ENCODE assay signal across 19 cellular contexts in genomic region chr16:27695161-27695560, GRCh38.
DNase-seq lines count a peak whose midpoint lies in the region; ATAC-seq, FAIRE-seq and TF ChIP-seq lines count a peak whose summit lies in the region.
"Had no signal": no experiment of that assay in that cellular context is flagged by ENCODE, and none has a peak within 500 bp of the region (broad histone marks: within the 10 kb centered on the region; RNA-seq: fewer than 3 reads in every experiment).

No MANE protein-coding gene starts in this region.

- no peak for TF ChIP-seq CTCF in kidney (IDR thresholded peaks at IDR 0.05; ENCODE audit: borderline replicate concordance, extremely low read depth, insufficient read depth)
- TF ChIP-seq CTCF in psoas muscle (IDR thresholded peaks at IDR 0.05) = no peak

- H3K9me3 ChIP-seq in kidney (ENCODE audit: control insufficient read depth in 1 of 2, low read length in 2 of 2) = no peaks in the 10 kb centered on the region
- H3K9me3 ChIP-seq in psoas muscle = no peaks in the 10 kb centered on the region
- H3K9me3 ChIP-seq: BLaER1 had no signal

- H3K27me3 ChIP-seq in psoas muscle (ENCODE audit: insufficient read depth in 3 of 3, low read length in 2 of 3) = no peaks in the 10 kb centered on the region
- H3K27me3 ChIP-seq: BLaER1 had no signal

- ATAC-seq in activated naive CD4-positive, alpha-beta T cell treated with anti-CD3 and anti-CD28 coated beads, Interleukin-2, amount 50 U/mL, for 72 hours = no peak
- no peak for ATAC-seq in psoas muscle
- ATAC-seq: CD8-positive, alpha-beta T cell; GM12878; HCT116 had no signal

- H3K9ac ChIP-seq in kidney (ENCODE audit: low read length in 2 of 2) = no peak overlapping the region
- H3K9ac ChIP-seq: BLaER1 had no signal

- DNase-seq in activated naive CD4-positive, alpha-beta T cell treated with anti-CD3 and anti-CD28 coated beads, Interleukin-2, amount 50 U/mL, for 72 hours (ENCODE audit: low spot score in 2 of 2) = no peak
- DNase-seq in activated naive CD4-positive, alpha-beta T cell treated with anti-CD3 and anti-CD28 coated beads for 36 hours = no peak
- peak; percentile 14 for DNase-seq in kidney
- DNase-seq in posterior vena cava (ENCODE audit: low spot score) = peak; percentile 69
- no peak for DNase-seq in stimulated activated CD4-positive, alpha-beta T cell treated with anti-CD3 and anti-CD28 coated beads, Interleukin-2, amount 100 ng/mL, for 48 hours
- no peak for DNase-seq in GDM1 (lab: John Stamatoyannopoulos, UW)
- DNase-seq in psoas muscle = no peak
- DNase-seq: Calu3; CD8-positive, alpha-beta T cell; DMS79 treated with DMSO at 0.1 percent for 48 hours; GOT3; H7; HFFc6 had no signal

- intact Hi-C loops in activated naive CD4-positive, alpha-beta T cell treated with anti-CD3 and anti-CD28 coated beads for 36 hours (cut with micrococcal nuclease) = no loop called here
- intact Hi-C loops in kidney (cut with DNase I) (no loop called here), posterior vena cava (cut with DNase I) (no loop called here), psoas muscle (cut with DNase I) (no loop called here)

- no peaks in the 10 kb centered on the region for H3K27me3 Mint-ChIP-seq in activated naive CD4-positive, alpha-beta T cell treated with anti-CD3 and anti-CD28 coated beads for 36 hours (ENCODE audit: low read depth)

- no peaks in the 10 kb centered on the region for H3K4me1 Mint-ChIP-seq in activated naive CD4-positive, alpha-beta T cell treated with anti-CD3 and anti-CD28 coated beads for 36 hours (ENCODE audit: low read depth)
- H3K4me1 Mint-ChIP-seq: CD14-positive monocyte had no signal

- H3K4me3 Mint-ChIP-seq in activated naive CD4-positive, alpha-beta T cell treated with anti-CD3 and anti-CD28 coated beads for 36 hours = no peak overlapping the region
- H3K4me3 Mint-ChIP-seq: CD14-positive monocyte; CD8-positive, alpha-beta T cell; HFFc6 had no signal

- H3K4me1 ChIP-seq in kidney (ENCODE audit: control insufficient read depth in 1 of 2, insufficient read depth in 1 of 2, low read depth in 1 of 2, low read length in 2 of 2) (no peaks in the 10 kb centered on the region), psoas muscle (no peaks in the 10 kb centered on the region)
- H3K4me1 ChIP-seq: BLaER1 had no signal

- peaks cover 5 to 7% of the 10 kb centered on the region in 2 donors for H3K36me3 ChIP-seq in kidney (ENCODE audit: control insufficient read depth in 1 of 2, insufficient read depth in 2 of 2, low read length in 2 of 2)
- H3K36me3 ChIP-seq in psoas muscle (ENCODE audit: insufficient read depth in 1 of 2, low read depth in 1 of 2) = peaks cover 0 to 13% of the 10 kb centered on the region in 2 donors

- no peaks in the 10 kb centered on the region for H3K9me3 Mint-ChIP-seq in activated naive CD4-positive, alpha-beta T cell treated with anti-CD3 and anti-CD28 coated beads, Interleukin-2, amount 50 U/mL, for 72 hours
- no peaks in the 10 kb centered on the region for H3K9me3 Mint-ChIP-seq in activated naive CD4-positive, alpha-beta T cell treated with anti-CD3 and anti-CD28 coated beads for 36 hours
- H3K9me3 Mint-ChIP-seq: HFFc6 had no signal

- CTCF ChIA-PET in activated naive CD4-positive, alpha-beta T cell treated with anti-CD3 and anti-CD28 coated beads for 36 hours (lab: Charles Lee) = no interaction called here

- no peak for FAIRE-seq in kidney (lab: Jason Lieb, UNC)
- FAIRE-seq: GM12878 had no signal

- H3K4me3 ChIP-seq in kidney (ENCODE audit: low read length in 2 of 2) = no peak overlapping the region
- no peak overlapping the region for H3K4me3 ChIP-seq in psoas muscle
- H3K4me3 ChIP-seq: BLaER1, GM12878 had no signal

- 93 to 96% (median 95%) methylated on average over 6 to 7 of the region's 7 CpGs for WGBS in psoas muscle, 3 donors

- H3K27ac Mint-ChIP-seq in activated naive CD4-positive, alpha-beta T cell treated with anti-CD3 and anti-CD28 coated beads, Interleukin-2, amount 50 U/mL, for 72 hours = peak overlapping the region; percentile 18 to 70
- H3K27ac Mint-ChIP-seq in activated naive CD4-positive, alpha-beta T cell treated with anti-CD3 and anti-CD28 coated beads for 36 hours = no peak overlapping the region
- H3K27ac Mint-ChIP-seq: CD8-positive, alpha-beta T cell; HFFc6 had no signal

- H3K27ac ChIP-seq in kidney (ENCODE audit: low read depth in 2 of 2, low read length in 2 of 2) = no peak overlapping the region
- H3K27ac ChIP-seq in psoas muscle = no peak overlapping the region
- H3K27ac ChIP-seq: 22Rv1, BLaER1, HL-60 had no signal

- H3K36me3 Mint-ChIP-seq in activated naive CD4-positive, alpha-beta T cell treated with anti-CD3 and anti-CD28 coated beads, Interleukin-2, amount 50 U/mL, for 72 hours = no peaks in the 10 kb centered on the region
- H3K36me3 Mint-ChIP-seq in activated naive CD4-positive, alpha-beta T cell treated with anti-CD3 and anti-CD28 coated beads for 36 hours (ENCODE audit: low read depth) = peaks cover 7% of the 10 kb centered on the region

Comparison
In these comparisons a context has a peak if more than half of its experiments do, and no peak if none do; other contexts are left out.
1. DNase-seq: peak in kidney (single experiment) and posterior vena cava (single experiment); none in activated naive CD4-positive, alpha-beta T cell treated with anti-CD3 and anti-CD28 coated beads, Interleukin-2, amount 50 U/mL, for 72 hours (0 of 2), activated naive CD4-positive, alpha-beta T cell treated with anti-CD3 and anti-CD28 coated beads for 36 hours (single experiment), stimulated activated CD4-positive, alpha-beta T cell treated with anti-CD3 and anti-CD28 coated beads, Interleukin-2, amount 100 ng/mL, for 48 hours (0 of 2), GDM1 (single experiment) and psoas muscle (0 of 2).